Comparison of ENCODE assay signal across 24 cellular contexts in the genomic region with DNA sequence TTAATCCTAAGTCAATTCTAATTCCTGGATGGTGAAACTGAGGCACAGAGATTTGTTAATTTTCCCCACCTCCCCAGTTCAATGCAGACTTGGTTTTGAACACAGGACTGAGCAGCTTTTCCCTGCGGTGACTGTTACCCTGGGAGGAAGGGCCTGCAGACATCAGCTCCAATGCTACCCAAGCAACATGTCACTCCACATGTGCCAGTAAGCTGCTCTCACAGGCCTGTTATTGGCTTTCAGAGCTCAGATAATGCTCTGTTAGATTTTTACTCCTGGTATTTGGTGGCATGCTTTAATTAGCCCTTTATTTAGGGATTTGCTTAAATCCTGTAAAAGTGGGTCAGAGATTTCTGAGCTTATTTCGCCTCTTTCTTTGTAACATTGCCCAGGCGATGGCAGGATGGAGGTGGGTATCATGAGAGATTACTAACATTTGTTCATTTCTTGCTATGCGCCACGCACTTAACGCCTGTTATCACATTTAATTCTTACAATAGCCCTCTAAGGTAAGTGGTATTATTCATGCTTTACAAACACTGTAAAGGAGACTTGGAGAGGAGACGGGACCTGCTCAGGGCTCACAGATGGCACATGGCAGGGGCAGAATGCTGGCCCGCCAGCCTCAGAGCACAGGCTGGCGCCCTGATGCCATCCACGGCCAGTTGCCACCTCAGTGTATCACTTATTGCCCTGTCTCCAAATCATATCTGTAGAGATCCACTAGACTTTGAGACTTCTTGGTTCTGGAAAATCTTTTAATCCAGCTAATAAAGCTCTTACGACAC.
A peak's percentile ranks its signal among the peaks of the same experiment; 100 is the strongest.
DNase-seq lines count a peak whose midpoint lies in the region; ATAC-seq and TF ChIP-seq lines count a peak whose summit lies in the region.
"Had no signal": no experiment of that assay in that cellular context is flagged by ENCODE, and none has a peak within 500 bp of the region (broad histone marks: within the 10 kb centered on the region; RNA-seq: fewer than 3 reads in every experiment).

No MANE protein-coding gene starts in this region.

- no peak overlapping the region for H2BK120ac ChIP-seq in trophoblast cell (ENCODE audit: insufficient read depth, low read length, poor library complexity)

- H3K4me1 ChIP-seq in neural progenitor cell (peaks cover 34% of the 10 kb centered on the region), trophoblast cell (ENCODE audit: control insufficient read depth in 1 of 2, insufficient read depth in 2 of 2, low read length in 2 of 2) (no peaks in the 10 kb centered on the region)
- H3K4me1 ChIP-seq: HAP-1 had no signal

- no peak overlapping the region for H2BK12ac ChIP-seq in trophoblast cell (ENCODE audit: low read length)

- no peak overlapping the region for H3K9ac ChIP-seq in neural progenitor cell
- no peak overlapping the region for H3K9ac ChIP-seq in trophoblast cell (ENCODE audit: low read length)
- H3K9ac ChIP-seq: GM23248 had no signal

- H3K18ac ChIP-seq in trophoblast cell (ENCODE audit: low read length), result no peak overlapping the region

- H3K4me3 ChIP-seq in neural progenitor cell (no peak overlapping the region), trophoblast cell (ENCODE audit: low read depth, low read length) (no peak overlapping the region)
- H3K4me3 ChIP-seq: GM23248, HAP-1, K562, MG63, PC-9 had no signal

- no peaks in the 10 kb centered on the region for H3K79me1 ChIP-seq in trophoblast cell (ENCODE audit: low read length)

- H2AK5ac ChIP-seq in trophoblast cell (ENCODE audit: low read length), result no peak overlapping the region

- H3K4me2 ChIP-seq in neural progenitor cell (peak overlapping the region; percentile 22), trophoblast cell (ENCODE audit: low read length) (no peak overlapping the region)
- H3K4me2 ChIP-seq: PC-9 had no signal

- no peak overlapping the region for H3K23ac ChIP-seq in trophoblast cell (ENCODE audit: low read length)

- no peak overlapping the region for H3K4ac ChIP-seq in trophoblast cell (ENCODE audit: low read depth, low read length)

- no peak for ATAC-seq in activated naive CD4-positive, alpha-beta T cell treated with anti-CD3 and anti-CD28 coated beads, Interleukin-2, amount 50 U/mL, for 72 hours
- ATAC-seq in GM21447 (IDR thresholded peaks at IDR 0.05; ENCODE audit: unreplicated experiment), result no peak
- ATAC-seq: HepG2, K562 had no signal

- H4K8ac ChIP-seq in trophoblast cell (ENCODE audit: low read depth, low read length), result no peak overlapping the region

- no CpG with 5 or more reads among the region's 11 CpGs for WGBS in trophoblast cell (ENCODE audit: extremely low coverage, insufficient coverage, insufficient read length)

- no peak overlapping the region for H3K14ac ChIP-seq in trophoblast cell (ENCODE audit: low read length)

- no peaks in the 10 kb centered on the region for H3K4me1 Mint-ChIP-seq in activated naive CD4-positive, alpha-beta T cell treated with anti-CD3 and anti-CD28 coated beads for 36 hours (ENCODE audit: low read depth)
- peaks cover 57% of the 10 kb centered on the region for H3K4me1 Mint-ChIP-seq in neural progenitor cell
- H3K4me1 Mint-ChIP-seq: CD14-positive monocyte had no signal

- H4K12ac ChIP-seq in trophoblast cell (ENCODE audit: low read depth, low read length), result no peak overlapping the region

- no peak overlapping the region for H3K27ac ChIP-seq in neural progenitor cell
- no peak overlapping the region for H3K27ac ChIP-seq in trophoblast cell (ENCODE audit: low read depth, low read length)
- H3K27ac ChIP-seq: GM23248, HL-60, PC-9 had no signal

- no peaks in the 10 kb centered on the region for H3K36me3 ChIP-seq in neural progenitor cell
- peaks cover 0 to 2% of the 10 kb centered on the region in 2 experiments for H3K36me3 ChIP-seq in trophoblast cell (ENCODE audit: control insufficient read depth in 1 of 2, insufficient read depth in 2 of 2, low read length in 2 of 2)
- H3K36me3 ChIP-seq: HAP-1, MG63 had no signal

- H2AFZ ChIP-seq in neural progenitor cell (replicated peaks) (no peak overlapping the region), trophoblast cell (ENCODE audit: insufficient read depth, low read length, poor library complexity) (no peak overlapping the region)
- H2AFZ ChIP-seq: GM23248, PC-9 had no signal

- H3K79me2 ChIP-seq in neural progenitor cell (ENCODE audit: low read depth) (no peaks in the 10 kb centered on the region), trophoblast cell (ENCODE audit: control insufficient read depth, insufficient read depth, low read length, poor library complexity) (no peaks in the 10 kb centered on the region)

- DNase-seq in activated naive CD4-positive, alpha-beta T cell treated with anti-CD3 and anti-CD28 coated beads, Interleukin-2, amount 50 U/mL, for 72 hours (ENCODE audit: low spot score in 2 of 2), result no peak
- no peak for DNase-seq in activated naive CD4-positive, alpha-beta T cell treated with anti-CD3 and anti-CD28 coated beads for 36 hours
- DNase-seq in NCI-H82 (lab: John Stamatoyannopoulos, UW), result peak; percentile 85
- peak; percentile 25 for DNase-seq in neural progenitor cell (ENCODE audit: low spot score)
- no peak for DNase-seq in stimulated activated CD8-positive, alpha-beta memory T cell treated with anti-CD3 and anti-CD28 coated beads, Interleukin-4, amount 100 ng/mL, for 48 hours
- DNase-seq in trophoblast cell, result no peak
- DNase-seq in NCI-H345 (lab: John Stamatoyannopoulos, UW), result no peak
- DNase-seq: AML-193, GM23248, MG63, NCI-H1417, NCI-H1694 treated with DMSO at 0.1 percent for 48 hours, NCI-H2081 treated with DMSO at 0.1 percent for 48 hours, NCI-H226, NCI-H526, PC-9, RPMI8226, SHP77 had no signal

- peaks cover 6 to 14% of the 10 kb centered on the region in 2 donors for H3K36me3 Mint-ChIP-seq in activated naive CD4-positive, alpha-beta T cell treated with anti-CD3 and anti-CD28 coated beads, Interleukin-2, amount 50 U/mL, for 72 hours
- peaks cover 32% of the 10 kb centered on the region for H3K36me3 Mint-ChIP-seq in activated naive CD4-positive, alpha-beta T cell treated with anti-CD3 and anti-CD28 coated beads for 36 hours (ENCODE audit: low read depth)
- peaks cover 15% of the 10 kb centered on the region for H3K36me3 Mint-ChIP-seq in neural progenitor cell

- H3F3A ChIP-seq in neural progenitor cell (ENCODE audit: low read depth), result peaks cover 6% of the 10 kb centered on the region

- no peak overlapping the region for H4K91ac ChIP-seq in trophoblast cell (ENCODE audit: low read depth, low read length)

- H3K9me3 ChIP-seq in neural progenitor cell (ENCODE audit: low read depth) (no peaks in the 10 kb centered on the region), trophoblast cell (ENCODE audit: insufficient read depth, low read depth, low read length) (no peaks in the 10 kb centered on the region)
- H3K9me3 ChIP-seq: HAP-1, MG63 had no signal

- peak overlapping the region; percentile 38 to 69 for H3K27ac Mint-ChIP-seq in activated naive CD4-positive, alpha-beta T cell treated with anti-CD3 and anti-CD28 coated beads, Interleukin-2, amount 50 U/mL, for 72 hours
- H3K27ac Mint-ChIP-seq in activated naive CD4-positive, alpha-beta T cell treated with anti-CD3 and anti-CD28 coated beads for 36 hours, result no peak overlapping the region
- peak overlapping the region; percentile 91 for H3K27ac Mint-ChIP-seq in neural progenitor cell

- H4K20me1 ChIP-seq in neural progenitor cell (ENCODE audit: low read depth), result no peaks in the 10 kb centered on the region

- no peaks in the 10 kb centered on the region for H3K9me3 Mint-ChIP-seq in activated naive CD4-positive, alpha-beta T cell treated with anti-CD3 and anti-CD28 coated beads, Interleukin-2, amount 50 U/mL, for 72 hours
- no peaks in the 10 kb centered on the region for H3K9me3 Mint-ChIP-seq in activated naive CD4-positive, alpha-beta T cell treated with anti-CD3 and anti-CD28 coated beads for 36 hours
- no peaks in the 10 kb centered on the region for H3K9me3 Mint-ChIP-seq in neural progenitor cell

- TF ChIP-seq CTCF in neural progenitor cell (IDR thresholded peaks at IDR 0.05), result no peak

- H3K4me3 Mint-ChIP-seq in activated naive CD4-positive, alpha-beta T cell treated with anti-CD3 and anti-CD28 coated beads for 36 hours, result no peak overlapping the region
- peak overlapping the region; percentile 42 for H3K4me3 Mint-ChIP-seq in neural progenitor cell
- H3K4me3 Mint-ChIP-seq: CD14-positive monocyte had no signal

- no peak overlapping the region for H2BK5ac ChIP-seq in trophoblast cell (ENCODE audit: low read depth, low read length, poor library complexity)

- CTCF ChIA-PET in activated naive CD4-positive, alpha-beta T cell treated with anti-CD3 and anti-CD28 coated beads for 36 hours (lab: Charles Lee), result no interaction called here

- no peaks in the 10 kb centered on the region for H3K27me3 Mint-ChIP-seq in activated naive CD4-positive, alpha-beta T cell treated with anti-CD3 and anti-CD28 coated beads for 36 hours (ENCODE audit: low read depth)
- H3K27me3 Mint-ChIP-seq in neural progenitor cell (ENCODE audit: insufficient read depth, low read depth), result peaks cover 8% of the 10 kb centered on the region

- H3K27me3 ChIP-seq in neural progenitor cell (no peaks in the 10 kb centered on the region), trophoblast cell (ENCODE audit: insufficient read depth, low read length) (no peaks in the 10 kb centered on the region)
- H3K27me3 ChIP-seq: MG63 had no signal

- intact Hi-C loops in activated naive CD4-positive, alpha-beta T cell treated with anti-CD3 and anti-CD28 coated beads for 36 hours (cut with micrococcal nuclease), result no loop called here

Comparison
In these comparisons a context has a peak if more than half of its experiments do, and no peak if none do; other contexts are left out.
1. DNase-seq: peak in NCI-H82 (single experiment) and neural progenitor cell (single experiment); none in activated naive CD4-positive, alpha-beta T cell treated with anti-CD3 and anti-CD28 coated beads, Interleukin-2, amount 50 U/mL, for 72 hours (0 of 2), activated naive CD4-positive, alpha-beta T cell treated with anti-CD3 and anti-CD28 coated beads for 36 hours (single experiment), stimulated activated CD8-positive, alpha-beta memory T cell treated with anti-CD3 and anti-CD28 coated beads, Interleukin-4, amount 100 ng/mL, for 48 hours (single experiment), trophoblast cell (0 of 2) and NCI-H345 (single experiment).